ENCODE assay signal across 23 cellular contexts in the genomic region with DNA sequence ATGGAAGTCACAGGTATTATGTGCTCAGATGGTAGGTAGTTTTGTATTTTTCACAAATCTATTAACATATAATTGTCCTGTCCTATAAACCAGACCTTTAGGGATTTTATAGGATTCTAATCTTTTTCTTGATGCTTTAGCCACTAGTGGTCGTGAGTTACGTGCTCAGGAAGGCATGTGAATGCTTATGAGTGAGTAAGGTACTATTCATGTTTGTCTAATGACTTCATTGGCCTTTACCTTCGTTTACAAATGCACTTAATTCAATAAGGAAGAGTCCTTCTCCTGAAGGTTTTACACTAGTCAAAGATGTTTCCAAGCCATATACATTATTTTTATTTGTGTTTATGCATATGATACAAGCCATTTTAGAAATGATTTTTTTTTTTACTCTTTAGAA. TPM values are rescaled to one million over a fixed set of nuclear protein-coding genes. Genes with fewer than 3 reads are reported as not detected.
DNase-seq lines count a peak whose midpoint lies in the region; ATAC-seq and TF ChIP-seq lines count a peak whose summit lies in the region.
"Had no signal": no experiment of that assay in that cellular context is flagged by ENCODE, and none has a peak within 500 bp of the region (broad histone marks: within the 10 kb centered on the region; RNA-seq: fewer than 3 reads in every experiment).

No MANE protein-coding gene starts in this region.

- H3K27ac ChIP-seq in brain microvascular endothelial cell (no peak overlapping the region), prostate gland (no peak overlapping the region)

- peak; percentile 38 for DNase-seq in EL
- peak; percentile 49 for DNase-seq in M059J (ENCODE audit: low read depth)
- peak; percentile 37 for DNase-seq in brain microvascular endothelial cell
- peak; percentile 61 for DNase-seq in kidney glomerular epithelial cell (lab: John Stamatoyannopoulos, UW)
- DNase-seq in inferior parietal cortex (ENCODE audit: extremely low spot score), result no peak
- no peak for DNase-seq in prostate gland (ENCODE audit: low spot score)
- DNase-seq in NCI-H1105 (lab: John Stamatoyannopoulos, UW), result no peak
- DNase-seq: activated naive CD8-positive, alpha-beta T cell treated with anti-CD3 and anti-CD28 coated beads, Interleukin-2, amount 50 U/mL, for 24 hours; AML-193; effector CD4-positive, alpha-beta T cell; kidney; MV-4-11; NCI-H2029 treated with DMSO at 0.1 percent for 48 hours; NCI-H526 treated with DMSO at 0.1 percent for 48 hours; nephron progenitor cell; stimulated activated CD4-positive, alpha-beta T cell treated with anti-CD3 and anti-CD28 coated beads, Interleukin-4, amount 100 ng/mL, for 4 hours; substantia nigra had no signal

- in situ Hi-C loops in brain microvascular endothelial cell (cut with HindIII; ENCODE audit: low pct_ligation_motif_present, low sequenced_read_pairs), result no loop called here

- H3K36me3 ChIP-seq in brain microvascular endothelial cell (replicated peaks) (no peaks in the 10 kb centered on the region), prostate gland (no peaks in the 10 kb centered on the region)

- TF ChIP-seq CTCF in brain microvascular endothelial cell (IDR thresholded peaks at IDR 0.05; ENCODE audit: low read depth, low read length, missing control alignments) (peak; percentile 39), prostate gland (IDR thresholded peaks at IDR 0.05) (no peak)

- intact Hi-C loops in prostate gland (cut with DNase I), result no loop called here

- H3K27me3 ChIP-seq in brain microvascular endothelial cell (replicated peaks), result no peaks in the 10 kb centered on the region
- no peaks in the 10 kb centered on the region for H3K27me3 ChIP-seq in prostate gland (replicated peaks; ENCODE audit: insufficient read depth)

- TF ChIP-seq POLR2A in prostate gland (IDR thresholded peaks at IDR 0.05), result no peak

- no peak for ATAC-seq in HG02852 (IDR thresholded peaks at IDR 0.05; ENCODE audit: unreplicated experiment)
- ATAC-seq: activated CD4-positive, CD25-positive, alpha-beta regulatory T cell treated with anti-CD3 and anti-CD28 coated beads, Interleukin-2, amount 50 U/mL, for 24 hours; activated naive CD8-positive, alpha-beta T cell treated with anti-CD3 and anti-CD28 coated beads, Interleukin-2, amount 50 U/mL, for 24 hours had no signal

- WGBS in prostate gland, result 53% methylated on average over 3 of the region's 3 CpGs

- no peaks in the 10 kb centered on the region for H3K4me1 ChIP-seq in prostate gland (replicated peaks)

- no peaks in the 10 kb centered on the region for H3K9me3 ChIP-seq in prostate gland

- H3K4me3 ChIP-seq in brain microvascular endothelial cell (ENCODE audit: low read depth, low read length) (no peak overlapping the region), prostate gland (no peak overlapping the region)

RNA-seq across cellular contexts. Expression of a gene that starts 23.0 kb away (rescaled TPM):
- 0.12 TPM in 1 of 2 replicates, not detected in the other for total RNA-seq in M059J (2014; rRNA removed; shearing (Covaris generic))
- 10 to 100 TPM in 1 of 2 donors, 1 to 10 TPM in 1; 2.9 to 63.8 TPM for total RNA-seq in prostate gland
- total RNA-seq: activated CD8-positive, alpha-beta memory T cell treated with anti-CD3 and anti-CD28 coated beads for 36 hours; OCI-LY7; SK-MEL-5 had no signal

RNA-seq across cellular contexts. Expression of a gene that starts 23.2 kb away (rescaled TPM):
- total RNA-seq in M059J (2014; rRNA removed; shearing (Covaris generic)), result 0.07 TPM in 1 of 2 replicates, not detected in the other
- 10 to 100 TPM; 10.7 to 21.2 TPM for total RNA-seq in prostate gland
- total RNA-seq: activated CD8-positive, alpha-beta memory T cell treated with anti-CD3 and anti-CD28 coated beads for 36 hours; activated T-helper 1 cell treated with anti-CD3 and anti-CD28 coated beads, Interleukin-12 subunit alpha, Interleukin-12 subunit beta, Interleukin-2, Interleukin-4 antibody, amounts not matched to agents 30 ng/mL and 10 ng/mL and 1 ng/mL, durations not matched to agents 14 hours and 24 hours and 36 hours had no signal

Comparison
In these comparisons a context has a peak if more than half of its experiments do, and no peak if none do; other contexts are left out.
1. DNase-seq: peak in EL (single experiment), M059J (single experiment), brain microvascular endothelial cell (single experiment) and kidney glomerular epithelial cell (single experiment); none in inferior parietal cortex (single experiment), prostate gland (single experiment) and NCI-H1105 (single experiment).
2. RNA of a gene that starts 23.2 kb away (total RNA-seq): 10.7 to 21.2 TPM in prostate gland; 0.07 TPM in M059J; every median in the first group is over 10 times any median in the second.